ENCODE assay signal across 25 cellular contexts in the genomic region with DNA sequence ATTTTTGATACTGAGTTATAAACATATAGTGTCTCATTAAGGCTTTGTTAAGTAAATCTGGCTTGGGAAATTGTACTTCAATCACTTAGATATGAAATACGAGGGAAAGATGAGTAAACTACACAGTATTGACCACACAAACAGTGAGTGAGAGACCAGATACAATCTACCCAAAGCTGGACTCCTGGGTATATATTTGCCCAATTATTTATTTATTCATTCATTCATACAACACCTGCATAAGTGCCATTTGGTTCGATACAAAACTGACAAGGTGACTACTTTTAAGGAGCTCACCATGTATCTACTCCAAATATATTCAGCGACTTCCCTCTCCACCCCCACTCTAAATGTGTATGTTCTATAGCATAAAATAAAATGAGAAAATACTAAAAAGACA.
A peak's percentile ranks its signal among the peaks of the same experiment; 100 is the strongest.
DNase-seq lines count a peak whose midpoint lies in the region; ATAC-seq and TF ChIP-seq lines count a peak whose summit lies in the region.
"Had no signal": no experiment of that assay in that cellular context is flagged by ENCODE, and none has a peak within 500 bp of the region (broad histone marks: within the 10 kb centered on the region; RNA-seq: fewer than 3 reads in every experiment).

No MANE protein-coding gene starts in this region.

- H3K36me3 ChIP-seq in Caco-2 (ENCODE audit: control insufficient read depth, insufficient read depth, low read length) (no peaks in the 10 kb centered on the region), brain microvascular endothelial cell (replicated peaks) (no peaks in the 10 kb centered on the region), osteoblast (ENCODE audit: insufficient read depth, low read length) (no peaks in the 10 kb centered on the region)
- H3K36me3 ChIP-seq: esophagus squamous epithelium, heart left ventricle had no signal

- H3K4me1 ChIP-seq in Caco-2: peaks cover 49% of the 10 kb centered on the region
- peaks cover 24% of the 10 kb centered on the region for H3K4me1 ChIP-seq in osteoblast (ENCODE audit: insufficient read depth, low read length)
- H3K4me1 ChIP-seq: testis had no signal

- BruUV-seq in Caco-2 (replicated peaks; lab: Mats Ljungman, UMichigan): TSS peak; percentile 69

- DNase-seq in Caco-2 (no peak), M059J (ENCODE audit: low read depth) (peak; percentile 47), brain microvascular endothelial cell (no peak), osteoblast (ENCODE audit: insufficient read length, low spot score, missing footprints) (no peak)
- DNase-seq in activated T-cell treated with anti-CD3 and anti-CD28 coated beads, Interleukin-2, amount 50 U/mL, for 24 hours: no peak
- DNase-seq: activated CD4-positive, alpha-beta T cell treated with anti-CD3 and anti-CD28 coated beads, Interleukin-2, amount 50 U/mL, for 4 hours; activated naive CD4-positive, alpha-beta T cell treated with Interleukin-2 at 50 U/mL for 16 hours; CD4-positive, alpha-beta memory T cell; esophagus squamous epithelium; foreskin melanocyte; GOT3; heart left ventricle; left ventricle myocardium superior; NCI-H1436; NCI-H2081 treated with DMSO at 0.1 percent for 48 hours; NCI-H226; small intestine; stimulated activated naive CD8-positive, alpha-beta T cell treated with anti-CD3 and anti-CD28 coated beads, Interleukin-15, Interleukin-2, amounts not matched to agents 100 U/mL and 50 U/mL, for 24 hours; T-helper 1 cell; testis had no signal

- POLR2A ChIA-PET in Caco-2 (lab: Charles Lee): interaction anchor here (0.6 kb wide), 1 partner anchor 54 kb away, joined by 3 read pairs; no protein-coding TSS in a partner anchor

- H3K4me3 ChIP-seq in Caco-2 (ENCODE audit: low read depth, low read length) (no peak overlapping the region), brain microvascular endothelial cell (ENCODE audit: low read depth, low read length) (no peak overlapping the region), osteoblast (ENCODE audit: insufficient read depth, low read length) (no peak overlapping the region)
- H3K4me3 ChIP-seq: esophagus squamous epithelium, heart left ventricle, testis had no signal

- peak overlapping the region; percentile 45 for H3K27ac Mint-ChIP-seq in Caco-2 (ENCODE audit: unreplicated experiment)
- H3K27ac Mint-ChIP-seq in activated T-cell treated with anti-CD3 and anti-CD28 coated beads, Interleukin-2, amount 50 U/mL, for 24 hours: no peak overlapping the region
- H3K27ac Mint-ChIP-seq: CD4-positive, alpha-beta memory T cell; nephron had no signal

- peaks cover 25% of the 10 kb centered on the region for H3K9me3 Mint-ChIP-seq in Caco-2 (ENCODE audit: unreplicated experiment)
- no peaks in the 10 kb centered on the region for H3K9me3 Mint-ChIP-seq in activated T-cell treated with anti-CD3 and anti-CD28 coated beads, Interleukin-2, amount 50 U/mL, for 24 hours
- H3K9me3 Mint-ChIP-seq: nephron had no signal

- no peak overlapping the region for H3K4me3 Mint-ChIP-seq in Caco-2 (ENCODE audit: unreplicated experiment)
- no peak overlapping the region for H3K4me3 Mint-ChIP-seq in activated T-cell treated with anti-CD3 and anti-CD28 coated beads, Interleukin-2, amount 50 U/mL, for 24 hours
- H3K4me3 Mint-ChIP-seq: CD4-positive, alpha-beta memory T cell; nephron had no signal

- H3K4me2 ChIP-seq in osteoblast (ENCODE audit: insufficient read depth, low read length): no peak overlapping the region

- H3K4me1 Mint-ChIP-seq in Caco-2 (ENCODE audit: low read depth, unreplicated experiment): peaks cover 44% of the 10 kb centered on the region
- no peaks in the 10 kb centered on the region for H3K4me1 Mint-ChIP-seq in activated T-cell treated with anti-CD3 and anti-CD28 coated beads, Interleukin-2, amount 50 U/mL, for 24 hours (ENCODE audit: low read depth)
- H3K4me1 Mint-ChIP-seq: CD4-positive, alpha-beta memory T cell had no signal

- H3K79me2 ChIP-seq in osteoblast (ENCODE audit: insufficient read depth, low read length): no peaks in the 10 kb centered on the region

- H3K27me3 Mint-ChIP-seq in Caco-2 (ENCODE audit: insufficient read depth, unreplicated experiment): no peaks in the 10 kb centered on the region
- peaks cover 7% of the 10 kb centered on the region for H3K27me3 Mint-ChIP-seq in activated T-cell treated with anti-CD3 and anti-CD28 coated beads, Interleukin-2, amount 50 U/mL, for 24 hours

- H3K9me3 ChIP-seq in Caco-2: no peaks in the 10 kb centered on the region
- H3K9me3 ChIP-seq in osteoblast (ENCODE audit: low read depth, low read length): no peaks in the 10 kb centered on the region
- H3K9me3 ChIP-seq: esophagus squamous epithelium, heart left ventricle, testis had no signal

- CTCF ChIA-PET in Caco-2 (lab: Charles Lee): no interaction called here

- H3K27ac ChIP-seq in brain microvascular endothelial cell (peak overlapping the region; percentile 98), osteoblast (ENCODE audit: low read depth, low read length) (peak overlapping the region; percentile 87)
- H3K27ac ChIP-seq: esophagus squamous epithelium, HL-60, testis had no signal

- H3K27me3 ChIP-seq in Caco-2 (replicated peaks; ENCODE audit: control insufficient read depth, insufficient read depth, low read length) (no peaks in the 10 kb centered on the region), brain microvascular endothelial cell (replicated peaks) (no peaks in the 10 kb centered on the region), osteoblast (ENCODE audit: insufficient read depth, low read length) (no peaks in the 10 kb centered on the region)
- H3K27me3 ChIP-seq: esophagus squamous epithelium, heart left ventricle, testis had no signal

- in situ Hi-C loops in brain microvascular endothelial cell (cut with HindIII; ENCODE audit: low pct_ligation_motif_present, low sequenced_read_pairs): no loop called here

- ATAC-seq in GM18517 (IDR thresholded peaks at IDR 0.05; ENCODE audit: unreplicated experiment) (no peak), HG02981 (IDR thresholded peaks at IDR 0.05; ENCODE audit: unreplicated experiment) (no peak), HG03175 (IDR thresholded peaks at IDR 0.05; ENCODE audit: unreplicated experiment) (no peak)
- ATAC-seq: left ventricle myocardium superior; stimulated activated naive CD8-positive, alpha-beta T cell treated with anti-CD3 and anti-CD28 coated beads, Interleukin-15, Interleukin-2, amounts not matched to agents 100 U/mL and 50 U/mL, for 24 hours had no signal

- H2AFZ ChIP-seq in osteoblast (ENCODE audit: low read length): no peak overlapping the region

- no peaks in the 10 kb centered on the region for H4K20me1 ChIP-seq in osteoblast (ENCODE audit: insufficient read depth, low read length)

- intact Hi-C loops in Caco-2 (cut with micrococcal nuclease; ENCODE audit: unreplicated experiment): no loop called here

- H3K36me3 Mint-ChIP-seq in Caco-2 (ENCODE audit: insufficient read depth, unreplicated experiment): no peaks in the 10 kb centered on the region
- no peaks in the 10 kb centered on the region for H3K36me3 Mint-ChIP-seq in activated T-cell treated with anti-CD3 and anti-CD28 coated beads, Interleukin-2, amount 50 U/mL, for 24 hours (ENCODE audit: low read depth)
- H3K36me3 Mint-ChIP-seq: CD4-positive, alpha-beta memory T cell had no signal

- no peak for TF ChIP-seq CTCF in Caco-2 (IDR thresholded peaks at IDR 0.05; ENCODE audit: insufficient read depth in 1 of 2, low read depth in 1 of 2, low read length in 1 of 2, severe bottlenecking in 1 of 2, unreplicated experiment in 1 of 2)
- no peak for TF ChIP-seq CTCF in brain microvascular endothelial cell (IDR thresholded peaks at IDR 0.05; ENCODE audit: low read depth, low read length, missing control alignments)
- TF ChIP-seq CTCF in osteoblast (IDR thresholded peaks at IDR 0.05; ENCODE audit: extremely low read depth, low read depth, low read length): no peak
